Comparison of ENCODE assay signal across 16 cellular contexts in genomic region chr3:195160908-195161434, GRCh38.
DNase-seq lines count a peak whose midpoint lies in the region; ATAC-seq, FAIRE-seq and TF ChIP-seq lines count a peak whose summit lies in the region.
"Had no signal": no experiment of that assay in that cellular context is flagged by ENCODE, and none has a peak within 500 bp of the region (broad histone marks: within the 10 kb centered on the region; RNA-seq: fewer than 3 reads in every experiment).

No MANE protein-coding gene starts in this region.

- H3K9me3 Mint-ChIP-seq in naive thymus-derived CD4-positive, alpha-beta T cell, result no peaks in the 10 kb centered on the region
- H3K9me3 Mint-ChIP-seq: CD8-positive, alpha-beta memory T cell; T-helper 1 cell treated with Interleukin-12 subunit alpha and Interleukin-12 subunit beta and Interleukin-4 antibody, amounts not matched to agents 30 μg/mL and 1 μg/mL, for 36 hours had no signal

- DNase-seq in GM18507 (ENCODE audit: extremely low spot score, insufficient read length, low read depth) (no peak), ascending aorta (ENCODE audit: low spot score in 2 of 2) (no peak), stomach (no peak), activated T-cell treated with anti-CD3 and anti-CD28 coated beads for 4 hours (no peak), NCI-H128 (lab: John Stamatoyannopoulos, UW; ENCODE audit: unreplicated experiment) (no peak)
- DNase-seq in naive thymus-derived CD4-positive, alpha-beta T cell, result no peak
- DNase-seq: activated CD4-positive, alpha-beta T cell treated with anti-CD3 and anti-CD28 coated beads for 4 hours; aorta; CD8-positive, alpha-beta memory T cell; GDM1; NCI-H1092; NCI-H446; occipital lobe had no signal

- no peak overlapping the region for H3K27ac Mint-ChIP-seq in naive thymus-derived CD4-positive, alpha-beta T cell
- H3K27ac Mint-ChIP-seq: T-helper 1 cell treated with Interleukin-12 subunit alpha and Interleukin-12 subunit beta and Interleukin-4 antibody, amounts not matched to agents 30 μg/mL and 1 μg/mL, for 36 hours had no signal

- H3K4me1 ChIP-seq in ascending aorta (peaks cover 0 to 3% of the 10 kb centered on the region in 2 donors), liver (ENCODE audit: control insufficient read depth in 4 of 4, insufficient read depth in 4 of 4, low read length in 3 of 4) (no peaks in the 10 kb centered on the region), stomach (peaks cover 21 to 53% (median 39%) of the 10 kb centered on the region in 4 donors)
- H3K4me1 ChIP-seq in naive thymus-derived CD4-positive, alpha-beta T cell (ENCODE audit: control insufficient read depth in 2 of 2, insufficient read depth in 2 of 2, low read length in 2 of 2), result peaks cover 0 to 9% of the 10 kb centered on the region in 2 donors

- no peak for TF ChIP-seq EP300 in stomach (IDR thresholded peaks at IDR 0.05)

- H3K9ac ChIP-seq in liver (ENCODE audit: low read depth in 1 of 2, low read length in 2 of 2), result no peak overlapping the region

- peaks cover 24 to 46% (median 33%) of the 10 kb centered on the region in 7 donors for H3K4me1 Mint-ChIP-seq in naive thymus-derived CD4-positive, alpha-beta T cell

- intact Hi-C loops in ascending aorta (cut with DNase I) (no loop called here), stomach (cut with DNase I; ENCODE audit: low total_unique reads) (no loop called here)
- intact Hi-C loops in naive thymus-derived CD4-positive, alpha-beta T cell (cut with micrococcal nuclease), result no loop called here

- no peak for TF ChIP-seq POLR2A in stomach (IDR thresholded peaks at IDR 0.05)

- H3K36me3 Mint-ChIP-seq in naive thymus-derived CD4-positive, alpha-beta T cell, result peaks cover 0 to 8% (median 0%) of the 10 kb centered on the region in 5 donors

- TF ChIP-seq CTCF in ascending aorta (IDR thresholded peaks at IDR 0.05) (no peak), liver (IDR thresholded peaks at IDR 0.05; ENCODE audit: low read depth, low read length, missing input control) (no peak), stomach (IDR thresholded peaks at IDR 0.05) (no peak)

- H3K4me3 ChIP-seq in ascending aorta (no peak overlapping the region), liver (ENCODE audit: low read depth in 1 of 3, low read length in 3 of 3) (no peak overlapping the region), stomach (no peak overlapping the region)
- H3K4me3 ChIP-seq in naive thymus-derived CD4-positive, alpha-beta T cell (ENCODE audit: low read length), result no peak overlapping the region

- H3K27me3 ChIP-seq in ascending aorta (no peaks in the 10 kb centered on the region), liver (ENCODE audit: control insufficient read depth in 4 of 4, insufficient read depth in 4 of 4, low read length in 3 of 4) (no peaks in the 10 kb centered on the region), stomach (no peaks in the 10 kb centered on the region)
- no peaks in the 10 kb centered on the region for H3K27me3 ChIP-seq in naive thymus-derived CD4-positive, alpha-beta T cell (ENCODE audit: control insufficient read depth in 2 of 2, insufficient read depth in 2 of 2, low read length in 2 of 2)

- H3K36me3 ChIP-seq in ascending aorta (no peaks in the 10 kb centered on the region), liver (ENCODE audit: control insufficient read depth in 4 of 4, insufficient read depth in 3 of 4, low read depth in 1 of 4, low read length in 3 of 4) (no peaks in the 10 kb centered on the region), stomach (no peaks in the 10 kb centered on the region)
- H3K36me3 ChIP-seq in naive thymus-derived CD4-positive, alpha-beta T cell (ENCODE audit: control insufficient read depth in 2 of 3, insufficient read depth in 3 of 3, low read length in 3 of 3), result no peaks in the 10 kb centered on the region

- CTCF ChIA-PET in naive thymus-derived CD4-positive, alpha-beta T cell (lab: Charles Lee), result no interaction called here

- H3K9me3 ChIP-seq in ascending aorta, result no peaks in the 10 kb centered on the region
- no peaks in the 10 kb centered on the region for H3K9me3 ChIP-seq in liver (ENCODE audit: control insufficient read depth in 4 of 4, low read length in 3 of 4)
- no peaks in the 10 kb centered on the region for H3K9me3 ChIP-seq in stomach
- no peaks in the 10 kb centered on the region for H3K9me3 ChIP-seq in naive thymus-derived CD4-positive, alpha-beta T cell (ENCODE audit: control insufficient read depth in 2 of 3, low read length in 3 of 3)

- peak overlapping the region; percentile 26 to 56 for H3K27ac ChIP-seq in ascending aorta
- peak overlapping the region; percentile 21 to 25 for H3K27ac ChIP-seq in liver (ENCODE audit: low read depth in 1 of 2, low read length in 2 of 2)
- H3K27ac ChIP-seq in stomach, result peak overlapping the region in 4 of 5 donors; percentile 59 to 83 (median 78)
- no peak overlapping the region for H3K27ac ChIP-seq in naive thymus-derived CD4-positive, alpha-beta T cell (ENCODE audit: low read depth, low read length)

- FAIRE-seq in GM18507 (lab: Jason Lieb, UNC), result peak; percentile 12

- WGBS in liver, result 96% methylated on average over 11 of the region's 11 CpGs
- 93 to 97% (median 95%) methylated on average over 11 of the region's 11 CpGs for WGBS in stomach, 5 donors

- TF ChIP-seq RAD21 in liver (IDR thresholded peaks at IDR 0.05), result no peak

- no peak overlapping the region for H3K4me3 Mint-ChIP-seq in naive thymus-derived CD4-positive, alpha-beta T cell
- H3K4me3 Mint-ChIP-seq: CD8-positive, alpha-beta memory T cell; T-helper 1 cell treated with Interleukin-12 subunit alpha and Interleukin-12 subunit beta and Interleukin-4 antibody, amounts not matched to agents 30 μg/mL and 1 μg/mL, for 36 hours had no signal

- no peak for ATAC-seq in naive thymus-derived CD4-positive, alpha-beta T cell
- ATAC-seq in HG03045 (IDR thresholded peaks at IDR 0.05; ENCODE audit: unreplicated experiment), result no peak

- POLR2A ChIA-PET in naive thymus-derived CD4-positive, alpha-beta T cell (lab: Charles Lee), result no interaction called here

- H3K27me3 Mint-ChIP-seq in naive thymus-derived CD4-positive, alpha-beta T cell, result no peaks in the 10 kb centered on the region
- H3K27me3 Mint-ChIP-seq: CD8-positive, alpha-beta memory T cell had no signal

TF ChIP-seq in liver, 16 proteins besides CTCF, POLR2A, EP300 and RAD21 (continues in another document):
- no peak for TF ChIP-seq NR2F2 (IDR thresholded peaks at IDR 0.05)
- TF ChIP-seq SP1 (IDR thresholded peaks at IDR 0.05), result no peak
- TF ChIP-seq FOXA1 (IDR thresholded peaks at IDR 0.05), result no peak
- no peak for TF ChIP-seq EGR1 (IDR thresholded peaks at IDR 0.05; ENCODE audit: low read depth in 2 of 2)
- TF ChIP-seq REST (IDR thresholded peaks at IDR 0.05), result no peak
- no peak for TF ChIP-seq JUND (IDR thresholded peaks at IDR 0.05)
- no peak for TF ChIP-seq HNF4G (IDR thresholded peaks at IDR 0.05)
- TF ChIP-seq RXRA (IDR thresholded peaks at IDR 0.05), result no peak
- no peak for TF ChIP-seq MAX (IDR thresholded peaks at IDR 0.05)
- TF ChIP-seq ZBTB33 (IDR thresholded peaks at IDR 0.05), result no peak
- no peak for TF ChIP-seq YY1 (IDR thresholded peaks at IDR 0.05)
- TF ChIP-seq GABPA (IDR thresholded peaks at IDR 0.05 in 1 of 2, conservative IDR thresholded peaks at IDR 0.05 in 1 of 2), result no peak
- TF ChIP-seq FOXA2 (IDR thresholded peaks at IDR 0.05), result no peak
- no peak for TF ChIP-seq TAF1 (conservative IDR thresholded peaks at IDR 0.05)
- no peak for TF ChIP-seq HNF4A (conservative IDR thresholded peaks at IDR 0.05)
